Comparison of ENCODE assay signal across 9 cellular contexts in genomic region chr19:44749994-44750393, GRCh38. TPM values are rescaled to one million over a fixed set of nuclear protein-coding genes. Genes with fewer than 3 reads are reported as not detected.
DNase-seq lines count a peak whose midpoint lies in the region; ATAC-seq lines count a peak whose summit lies in the region.
"Had no signal": no experiment of that assay in that cellular context is flagged by ENCODE, and none has a peak within 500 bp of the region (broad histone marks: within the 10 kb centered on the region; RNA-seq: fewer than 3 reads in every experiment).

No MANE protein-coding gene starts in this region.

- intact Hi-C loops in naive thymus-derived CD4-positive, alpha-beta T cell (cut with micrococcal nuclease), result loop anchor here (5.0 kb wide), 3 partner anchors 342 to 968 kb away; partner anchors contain the start of genes KCNN4 (in 1 of the 2) and PPP1R37 (in 1 of the 2)

- peaks cover 4% of the 10 kb centered on the region for H3K27me3 Mint-ChIP-seq in stimulated activated naive CD8-positive, alpha-beta T cell treated with anti-CD3 and anti-CD28 coated beads, Interleukin-15, Interleukin-2, amounts not matched to agents 100 ng/mL and 50 ng/mL, for 24 hours
- no peaks in the 10 kb centered on the region for H3K27me3 Mint-ChIP-seq in central memory CD8-positive, alpha-beta T cell
- H3K27me3 Mint-ChIP-seq in naive thymus-derived CD4-positive, alpha-beta T cell, result peaks cover 0 to 6% (median 0%) of the 10 kb centered on the region in 5 donors

- no peaks in the 10 kb centered on the region for H3K9me3 Mint-ChIP-seq in stimulated activated naive CD8-positive, alpha-beta T cell treated with anti-CD3 and anti-CD28 coated beads, Interleukin-15, Interleukin-2, amounts not matched to agents 100 ng/mL and 50 ng/mL, for 24 hours
- no peaks in the 10 kb centered on the region for H3K9me3 Mint-ChIP-seq in central memory CD8-positive, alpha-beta T cell
- no peaks in the 10 kb centered on the region for H3K9me3 Mint-ChIP-seq in naive thymus-derived CD4-positive, alpha-beta T cell

- peaks cover 25% of the 10 kb centered on the region for H3K36me3 Mint-ChIP-seq in stimulated activated naive CD8-positive, alpha-beta T cell treated with anti-CD3 and anti-CD28 coated beads, Interleukin-15, Interleukin-2, amounts not matched to agents 100 ng/mL and 50 ng/mL, for 24 hours (ENCODE audit: low read depth)
- peaks cover 37% of the 10 kb centered on the region for H3K36me3 Mint-ChIP-seq in central memory CD8-positive, alpha-beta T cell (ENCODE audit: insufficient read depth)
- H3K36me3 Mint-ChIP-seq in naive thymus-derived CD4-positive, alpha-beta T cell, result peaks cover 0 to 50% (median 5%) of the 10 kb centered on the region in 5 donors

- peak overlapping the region; percentile 82 for H3K4me3 Mint-ChIP-seq in stimulated activated naive CD8-positive, alpha-beta T cell treated with anti-CD3 and anti-CD28 coated beads, Interleukin-15, Interleukin-2, amounts not matched to agents 100 ng/mL and 50 ng/mL, for 24 hours
- H3K4me3 Mint-ChIP-seq in central memory CD8-positive, alpha-beta T cell, result peak overlapping the region; percentile 85
- peak overlapping the region; percentile 89 to 96 (median 93) for H3K4me3 Mint-ChIP-seq in naive thymus-derived CD4-positive, alpha-beta T cell

- H3K4me1 Mint-ChIP-seq in stimulated activated naive CD8-positive, alpha-beta T cell treated with anti-CD3 and anti-CD28 coated beads, Interleukin-15, Interleukin-2, amounts not matched to agents 100 ng/mL and 50 ng/mL, for 24 hours (ENCODE audit: low read depth), result peaks cover 80% of the 10 kb centered on the region
- peaks cover 79% of the 10 kb centered on the region for H3K4me1 Mint-ChIP-seq in central memory CD8-positive, alpha-beta T cell
- H3K4me1 Mint-ChIP-seq in naive thymus-derived CD4-positive, alpha-beta T cell, result peaks cover 49 to 78% (median 62%) of the 10 kb centered on the region in 7 donors

- peak overlapping the region; percentile 51 for H3K27ac Mint-ChIP-seq in stimulated activated naive CD8-positive, alpha-beta T cell treated with anti-CD3 and anti-CD28 coated beads, Interleukin-15, Interleukin-2, amounts not matched to agents 100 ng/mL and 50 ng/mL, for 24 hours
- H3K27ac Mint-ChIP-seq in central memory CD8-positive, alpha-beta T cell (ENCODE audit: low read depth), result peak overlapping the region; percentile 93
- H3K27ac Mint-ChIP-seq in naive thymus-derived CD4-positive, alpha-beta T cell, result peak overlapping the region; percentile 80 to 99 (median 97)

- POLR2A ChIA-PET in naive thymus-derived CD4-positive, alpha-beta T cell (lab: Charles Lee), result interaction anchor here (0.9 to 2.3 kb wide), 3 partner anchors 11 to 26 kb away, joined by 3 to 7 read pairs (median 5); no protein-coding TSS in a partner anchor

- CTCF ChIA-PET in naive thymus-derived CD4-positive, alpha-beta T cell (lab: Charles Lee), result interaction anchor here (0.8 to 2.0 kb wide), 2 partner anchors 21 to 26 kb away, joined by 7 to 10 read pairs; no protein-coding TSS in a partner anchor

- H3K9me3 ChIP-seq in naive thymus-derived CD4-positive, alpha-beta T cell (ENCODE audit: control insufficient read depth in 2 of 3, low read length in 3 of 3), result no peaks in the 10 kb centered on the region

- peak overlapping the region; percentile 97 for H3K27ac ChIP-seq in naive thymus-derived CD4-positive, alpha-beta T cell (ENCODE audit: low read depth, low read length)

- peak overlapping the region; percentile 67 for H3K4me3 ChIP-seq in naive thymus-derived CD4-positive, alpha-beta T cell (ENCODE audit: low read length)

- ATAC-seq in stimulated activated naive CD8-positive, alpha-beta T cell treated with anti-CD3 and anti-CD28 coated beads, Interleukin-15, Interleukin-2, amounts not matched to agents 100 U/mL and 50 U/mL, for 24 hours, result no peak
- no peak for ATAC-seq in central memory CD8-positive, alpha-beta T cell (replicated peaks; ENCODE audit: extremely low read depth, poor library complexity, severe bottlenecking)
- ATAC-seq in naive thymus-derived CD4-positive, alpha-beta T cell, result no peak
- ATAC-seq in HG03521 (IDR thresholded peaks at IDR 0.05; ENCODE audit: unreplicated experiment), result no peak
- no peak for ATAC-seq in HG02610 (IDR thresholded peaks at IDR 0.05; ENCODE audit: unreplicated experiment)

- H3K36me3 ChIP-seq in naive thymus-derived CD4-positive, alpha-beta T cell (ENCODE audit: control insufficient read depth in 2 of 3, insufficient read depth in 3 of 3, low read length in 3 of 3), result no peaks in the 10 kb centered on the region

- H3K27me3 ChIP-seq in naive thymus-derived CD4-positive, alpha-beta T cell (ENCODE audit: control insufficient read depth in 2 of 2, insufficient read depth in 2 of 2, low read length in 2 of 2), result no peaks in the 10 kb centered on the region

- DNase-seq in stimulated activated naive CD8-positive, alpha-beta T cell treated with anti-CD3 and anti-CD28 coated beads, Interleukin-15, Interleukin-2, amounts not matched to agents 100 U/mL and 50 U/mL, for 24 hours, result no peak
- DNase-seq in central memory CD8-positive, alpha-beta T cell (ENCODE audit: low spot score in 2 of 2), result no peak
- peak in 1 of 9 donors; percentile 10 for DNase-seq in naive thymus-derived CD4-positive, alpha-beta T cell
- DNase-seq in NCI-H1092 (lab: John Stamatoyannopoulos, UW) (no peak), NCI-H1930 (lab: John Stamatoyannopoulos, UW) (no peak)
- DNase-seq: stimulated activated CD4-positive, alpha-beta T cell treated with anti-CD3 and anti-CD28 coated beads, Interleukin-4, amount 100 ng/mL, for 24 hours had no signal

- H3K4me1 ChIP-seq in naive thymus-derived CD4-positive, alpha-beta T cell (ENCODE audit: control insufficient read depth in 2 of 2, insufficient read depth in 2 of 2, low read length in 2 of 2), result peaks cover 39 to 53% of the 10 kb centered on the region in 2 donors

RNA-seq across cellular contexts. Expression of gene BCL3, which starts 1.5 kb away (rescaled TPM):
- 100 to 1,000 TPM in 1 of 5 experiments, 10 to 100 TPM in 4; 10.2 to 107 (median 94.2) TPM for total RNA-seq in naive thymus-derived CD4-positive, alpha-beta T cell
- 1 to 10 TPM; 3.3 to 8.9 TPM for polyA plus RNA-seq in naive thymus-derived CD4-positive, alpha-beta T cell

RNA-seq across cellular contexts. Expression of gene CBLC, which starts 27.7 kb away (rescaled TPM):
- not detected for total RNA-seq in naive thymus-derived CD4-positive, alpha-beta T cell
- polyA plus RNA-seq in naive thymus-derived CD4-positive, alpha-beta T cell, result not detected

RNA-seq across cellular contexts. Expression of gene CEACAM16, which starts 51.0 kb away (rescaled TPM):
- total RNA-seq in naive thymus-derived CD4-positive, alpha-beta T cell, result not detected
- not detected for polyA plus RNA-seq in naive thymus-derived CD4-positive, alpha-beta T cell

RNA-seq across cellular contexts. Expression of gene BCAM, which starts 58.9 kb away (rescaled TPM):
- under 1 TPM in 1 of 5 experiments, not detected in 4; 0.42 TPM for total RNA-seq in naive thymus-derived CD4-positive, alpha-beta T cell
- polyA plus RNA-seq in naive thymus-derived CD4-positive, alpha-beta T cell, result not detected
